In genomic region chr7:27185708-27186449, GRCh38 we compare ENCODE assay signal across 10 cellular contexts. TPM values are rescaled to one million over a fixed set of nuclear protein-coding genes. Genes with fewer than 3 reads are reported as not detected.
A peak's percentile ranks its signal among the peaks of the same experiment; 100 is the strongest.
DNase-seq lines count a peak whose midpoint lies in the region; ATAC-seq, FAIRE-seq and TF ChIP-seq lines count a peak whose summit lies in the region.
"Had no signal": no experiment of that assay in that cellular context is flagged by ENCODE, and none has a peak within 500 bp of the region (broad histone marks: within the 10 kb centered on the region; RNA-seq: fewer than 3 reads in every experiment).

No MANE protein-coding gene starts in this region.

- H3K9ac ChIP-seq in neuronal stem cell (ENCODE audit: low read depth, low read length, poor library complexity), result no peak overlapping the region

- intact Hi-C loops in CD4-positive, alpha-beta T cell (cut with DNase I, micrococcal nuclease), result loop anchor here (2.0 to 5.0 kb wide), 4 partner anchors 13 to 1329 kb away; partner anchors contain the start of gene HOXA3 (in 1 of the 2)

- FAIRE-seq in D721Med (lab: Jason Lieb, UNC), result no peak

- H3K27ac Mint-ChIP-seq in CD4-positive, alpha-beta T cell, result peak overlapping the region; percentile 81
- peak overlapping the region; percentile 89 to 97 (median 93) for H3K27ac Mint-ChIP-seq in IgD-negative memory B cell
- peak overlapping the region; percentile 79 for H3K27ac Mint-ChIP-seq in central memory CD8-positive, alpha-beta T cell (ENCODE audit: low read depth)

- no peak overlapping the region for H3K4ac ChIP-seq in neuronal stem cell (ENCODE audit: low read length)

- no peaks in the 10 kb centered on the region for H3K36me3 Mint-ChIP-seq in CD4-positive, alpha-beta T cell (ENCODE audit: low read depth)
- H3K36me3 Mint-ChIP-seq in IgD-negative memory B cell, result peaks cover 3% of the 10 kb centered on the region
- H3K36me3 Mint-ChIP-seq in central memory CD8-positive, alpha-beta T cell (ENCODE audit: insufficient read depth), result peaks cover 26% of the 10 kb centered on the region

- peaks cover 95% of the 10 kb centered on the region for H3K27me3 ChIP-seq in CD4-positive, alpha-beta T cell (ENCODE audit: control insufficient read depth, insufficient read depth, low read length)
- peaks cover 76 to 99% (median 95%) of the 10 kb centered on the region in 3 experiments for H3K27me3 ChIP-seq in neuronal stem cell (ENCODE audit: control insufficient read depth in 3 of 3, insufficient read depth in 3 of 3, low read depth in 1 of 3, low read length in 3 of 3)

- H2BK5ac ChIP-seq in neuronal stem cell (ENCODE audit: low read length), result no peak overlapping the region

- H3K14ac ChIP-seq in neuronal stem cell (ENCODE audit: low read length), result no peak overlapping the region

- H3K18ac ChIP-seq in neuronal stem cell (ENCODE audit: low read length), result no peak overlapping the region

- TF ChIP-seq CTCF in CD4-positive, alpha-beta T cell (IDR thresholded peaks at IDR 0.05), result no peak
- TF ChIP-seq CTCF in D721Med (IDR thresholded peaks at IDR 0.05; ENCODE audit: insufficient read depth, missing control alignments), result no peak

- POLR2A ChIA-PET in CD4-positive, alpha-beta T cell (lab: Charles Lee), result interaction anchor here (0.7 to 2.8 kb wide), 7 partner anchors 9 to 767 kb away, joined by 3 to 13 read pairs (median 3); partner anchors contain the start of gene HOXA13

- H3K4me1 ChIP-seq in neuronal stem cell (ENCODE audit: control insufficient read depth in 2 of 2, insufficient read depth in 1 of 2, low read depth in 1 of 2, low read length in 2 of 2), result peaks cover 0 to 3% of the 10 kb centered on the region in 2 donors

- no peak overlapping the region for H2BK12ac ChIP-seq in neuronal stem cell (ENCODE audit: low read length)

- H3K27me3 Mint-ChIP-seq in CD4-positive, alpha-beta T cell, result peaks cover 97% of the 10 kb centered on the region
- peaks cover 73% of the 10 kb centered on the region for H3K27me3 Mint-ChIP-seq in IgD-negative memory B cell
- H3K27me3 Mint-ChIP-seq in central memory CD8-positive, alpha-beta T cell, result peaks cover 94% of the 10 kb centered on the region

- peaks cover 66% of the 10 kb centered on the region for H3K4me1 Mint-ChIP-seq in CD4-positive, alpha-beta T cell (ENCODE audit: low read depth)
- H3K4me1 Mint-ChIP-seq in IgD-negative memory B cell, result peaks cover 17 to 33% (median 17%) of the 10 kb centered on the region in 3 donors
- peaks cover 49% of the 10 kb centered on the region for H3K4me1 Mint-ChIP-seq in central memory CD8-positive, alpha-beta T cell

- no peaks in the 10 kb centered on the region for H3K79me1 ChIP-seq in neuronal stem cell (ENCODE audit: low read depth, low read length)

- peak overlapping the region; percentile 27 for H3K23ac ChIP-seq in neuronal stem cell (ENCODE audit: low read depth, low read length, poor library complexity)

- no peak overlapping the region for H4K91ac ChIP-seq in neuronal stem cell (ENCODE audit: low read depth, low read length, poor library complexity)

- H3K4me3 ChIP-seq in neuronal stem cell (ENCODE audit: low read length in 2 of 2), result no peak overlapping the region

- H2BK120ac ChIP-seq in neuronal stem cell (ENCODE audit: low read depth, low read length), result no peak overlapping the region

- no peaks in the 10 kb centered on the region for H3K9me3 ChIP-seq in CD4-positive, alpha-beta T cell (ENCODE audit: control insufficient read depth, low read length)
- H3K9me3 ChIP-seq in neuronal stem cell (replicated peaks in 1 of 2; ENCODE audit: control insufficient read depth in 2 of 2, insufficient read depth in 1 of 2, low read depth in 1 of 2, low read length in 2 of 2), result peaks cover 0 to 6% of the 10 kb centered on the region in 2 donors
- H3K9me3 ChIP-seq: esophagus muscularis mucosa had no signal

- no peak overlapping the region for H2BK15ac ChIP-seq in neuronal stem cell (ENCODE audit: low read length)

- H3K36me3 ChIP-seq in neuronal stem cell (replicated peaks in 1 of 2; ENCODE audit: control insufficient read depth in 2 of 2, insufficient read depth in 2 of 2, low read length in 2 of 2), result no peaks in the 10 kb centered on the region
- H3K36me3 ChIP-seq: esophagus muscularis mucosa had no signal

- no peak overlapping the region for H3K27ac ChIP-seq in CD4-positive, alpha-beta T cell (ENCODE audit: low read depth, low read length)
- H3K27ac ChIP-seq in neuronal stem cell (replicated peaks; ENCODE audit: low read length), result no peak overlapping the region
- H3K27ac ChIP-seq: esophagus muscularis mucosa had no signal

- H2AK5ac ChIP-seq in neuronal stem cell (ENCODE audit: low read depth, low read length), result no peak overlapping the region

- peak overlapping the region; percentile 82 for H3K4me3 Mint-ChIP-seq in CD4-positive, alpha-beta T cell
- peak overlapping the region; percentile 3 to 75 (median 42) for H3K4me3 Mint-ChIP-seq in IgD-negative memory B cell
- peak overlapping the region; percentile 71 for H3K4me3 Mint-ChIP-seq in central memory CD8-positive, alpha-beta T cell

- ATAC-seq in CD4-positive, alpha-beta T cell (ENCODE audit: poor library complexity), result no peak
- ATAC-seq in central memory CD8-positive, alpha-beta T cell (replicated peaks; ENCODE audit: extremely low read depth, poor library complexity, severe bottlenecking), result no peak

- WGBS in neuronal stem cell (ENCODE audit: extremely low coverage in 2 of 2, insufficient read length in 2 of 2, insufficient replicate concordance in 1 of 2), 2 donors, result no CpG with 5 or more reads among the region's 30 CpGs

- CTCF ChIA-PET in CD4-positive, alpha-beta T cell (lab: Charles Lee), result interaction anchor here (1.4 to 3.8 kb wide), 4 partner anchors 10 to 35 kb away, joined by 4 to 14 read pairs (median 7); no protein-coding TSS in a partner anchor

- no peak overlapping the region for H4K8ac ChIP-seq in neuronal stem cell (ENCODE audit: low read depth, low read length)

- peak overlapping the region; percentile 15 for H2AFZ ChIP-seq in neuronal stem cell (ENCODE audit: low read length)

- H3K4me2 ChIP-seq in neuronal stem cell (ENCODE audit: insufficient read depth, low read length, poor library complexity, severe bottlenecking), result no peak overlapping the region

- DNase-seq in CD4-positive, alpha-beta T cell, result peak in 2 of 10 experiments; percentile 7 to 31
- DNase-seq in central memory CD8-positive, alpha-beta T cell (ENCODE audit: low spot score in 2 of 2), result no peak
- DNase-seq in neuronal stem cell (ENCODE audit: low spot score) (no peak), SIG-M5 (lab: John Stamatoyannopoulos, UW) (no peak), NAMALWA (ENCODE audit: low spot score) (no peak), ecto neural progenitor cell (ENCODE audit: low spot score) (no peak), D721Med (ENCODE audit: insufficient read length, low spot score) (no peak)
- DNase-seq: NCI-H1092 treated with DMSO at 0.1 percent for 48 hours had no signal

- H3K9me3 Mint-ChIP-seq in CD4-positive, alpha-beta T cell, result no peaks in the 10 kb centered on the region
- peaks cover 0 to 4% (median 0%) of the 10 kb centered on the region in 3 donors for H3K9me3 Mint-ChIP-seq in IgD-negative memory B cell
- no peaks in the 10 kb centered on the region for H3K9me3 Mint-ChIP-seq in central memory CD8-positive, alpha-beta T cell

RNA-seq across cellular contexts. Expression of gene HOXA11, which starts 0.8 kb away (rescaled TPM):
- total RNA-seq in CD4-positive, alpha-beta T cell, result not detected
- polyA plus RNA-seq in IgD-negative memory B cell, result not detected
- not detected for polyA plus RNA-seq in neuronal stem cell (2013, experiment 1 of 2)
- polyA plus RNA-seq in neuronal stem cell (2013, experiment 2 of 2), result not detected
- total RNA-seq: esophagus muscularis mucosa had no signal

RNA-seq across cellular contexts. Expression of gene HOXA10, which starts 11.8 kb away (rescaled TPM):
- total RNA-seq in CD4-positive, alpha-beta T cell, result not detected
- polyA plus RNA-seq in IgD-negative memory B cell, result 0.70 TPM
- not detected for polyA plus RNA-seq in neuronal stem cell (2013, experiment 1 of 2)
- polyA plus RNA-seq in neuronal stem cell (2013, experiment 2 of 2), result not detected
- total RNA-seq: esophagus muscularis mucosa had no signal

RNA-seq across cellular contexts. Expression of gene HOXA13, which starts 14.0 kb away (rescaled TPM):
- total RNA-seq in CD4-positive, alpha-beta T cell, result not detected
- not detected for polyA plus RNA-seq in IgD-negative memory B cell
- polyA plus RNA-seq in neuronal stem cell (2013, experiment 1 of 2), result not detected
- not detected for polyA plus RNA-seq in neuronal stem cell (2013, experiment 2 of 2)
- total RNA-seq: esophagus muscularis mucosa had no signal

RNA-seq across cellular contexts. Expression of gene HOXA9, which starts 20.5 kb away (rescaled TPM):
- not detected for total RNA-seq in CD4-positive, alpha-beta T cell
- polyA plus RNA-seq in IgD-negative memory B cell, result 0.20 TPM
- polyA plus RNA-seq in neuronal stem cell (2013, experiment 1 of 2), result not detected
- not detected for polyA plus RNA-seq in neuronal stem cell (2013, experiment 2 of 2)

RNA-seq across cellular contexts. Expression of gene HOXA7, which starts 29.4 kb away (rescaled TPM):
- not detected for total RNA-seq in CD4-positive, alpha-beta T cell
- 1.0 TPM for polyA plus RNA-seq in IgD-negative memory B cell
- polyA plus RNA-seq in neuronal stem cell (2013, experiment 1 of 2), result not detected
- not detected for polyA plus RNA-seq in neuronal stem cell (2013, experiment 2 of 2)
